In genomic region chr2:190881074-190881479, GRCh38 we compare ENCODE assay signal across 8 cellular contexts. TPM values are rescaled to one million over a fixed set of nuclear protein-coding genes. Genes with fewer than 3 reads are reported as not detected.
DNase-seq lines count a peak whose midpoint lies in the region; ATAC-seq and TF ChIP-seq lines count a peak whose summit lies in the region.

No MANE protein-coding gene starts in this region.

- H3K4me1 Mint-ChIP-seq in activated CD8-positive, alpha-beta T cell treated with anti-CD3 and anti-CD28 coated beads, Interleukin-2, amount 10 ng/mL, durations not matched to agents 7 days and 5 days (ENCODE audit: low read depth), result peaks cover 34% of the 10 kb centered on the region

- H3K27me3 ChIP-seq in ACC112 (ENCODE audit: insufficient read depth, low read length) (no peaks in the 10 kb centered on the region), H7 (ENCODE audit: control insufficient read depth, insufficient read depth, low read length) (no peaks in the 10 kb centered on the region), right cardiac atrium (ENCODE audit: control insufficient read depth, insufficient read depth) (no peaks in the 10 kb centered on the region), smooth muscle cell (ENCODE audit: low read depth) (no peaks in the 10 kb centered on the region)

- no peaks in the 10 kb centered on the region for H3K27me3 Mint-ChIP-seq in activated CD8-positive, alpha-beta T cell treated with anti-CD3 and anti-CD28 coated beads, Interleukin-2, amount 10 ng/mL, durations not matched to agents 7 days and 5 days (ENCODE audit: low read depth)

- WGBS in right cardiac atrium, result under 1% methylated on average over 52 of the region's 52 CpGs
- 1% methylated on average over 38 of the region's 52 CpGs for WGBS in smooth muscle cell (ENCODE audit: low lambda C conversion rate)

- DNase-seq in H7 (no peak), right cardiac atrium (no peak), smooth muscle cell (lab: John Stamatoyannopoulos, UW; ENCODE audit: unreplicated experiment) (no peak), dedifferentiated amniotic fluid mesenchymal stem cell (ENCODE audit: extremely low spot score) (no peak), kidney tubule cell (ENCODE audit: low spot score) (no peak), posterior vena cava (ENCODE audit: low spot score) (no peak)
- DNase-seq in activated CD8-positive, alpha-beta T cell treated with anti-CD3 and anti-CD28 coated beads, Interleukin-2, amount 10 ng/mL, durations not matched to agents 7 days and 5 days, result no peak

- H3K9me3 Mint-ChIP-seq in activated CD8-positive, alpha-beta T cell treated with anti-CD3 and anti-CD28 coated beads, Interleukin-2, amount 10 ng/mL, durations not matched to agents 7 days and 5 days (ENCODE audit: insufficient read depth), result no peaks in the 10 kb centered on the region

- H3K4me2 ChIP-seq in smooth muscle cell, result peak overlapping the region; percentile 93

- peaks cover 53% of the 10 kb centered on the region for H4K20me1 ChIP-seq in smooth muscle cell (ENCODE audit: low read depth)

- CTCF ChIA-PET in activated CD8-positive, alpha-beta T cell treated with anti-CD3 and anti-CD28 coated beads, Interleukin-2, amount 10 ng/mL, durations not matched to agents 7 days and 5 days (lab: Charles Lee), result interaction anchor here (2.3 to 4.6 kb wide), 2 partner anchors 31 to 66 kb away, joined by 16 to 24 read pairs; no protein-coding TSS in a partner anchor

- peaks cover 30% of the 10 kb centered on the region for H3K36me3 Mint-ChIP-seq in activated CD8-positive, alpha-beta T cell treated with anti-CD3 and anti-CD28 coated beads, Interleukin-2, amount 10 ng/mL, durations not matched to agents 7 days and 5 days (ENCODE audit: low read depth)

- no peaks in the 10 kb centered on the region for H3K36me3 ChIP-seq in ACC112 (ENCODE audit: insufficient read depth, low read length)
- H3K36me3 ChIP-seq in H7 (replicated peaks; ENCODE audit: control insufficient read depth, insufficient read depth, low read length), result no peaks in the 10 kb centered on the region
- H3K36me3 ChIP-seq in smooth muscle cell (ENCODE audit: low read depth), result no peaks in the 10 kb centered on the region

- H3K27ac ChIP-seq in ACC112 (ENCODE audit: low read depth, low read length) (peak overlapping the region; percentile 70; the same call in 1 of the 2 replicates), right cardiac atrium (ENCODE audit: low read length) (peak overlapping the region; percentile 94), smooth muscle cell (ENCODE audit: low read depth) (peak overlapping the region; percentile 97)

- intact Hi-C loops in right cardiac atrium (cut with DNase I) (no loop called here), posterior vena cava (cut with DNase I) (no loop called here)

- peak overlapping the region; percentile 61 for H2AFZ ChIP-seq in ACC112 (ENCODE audit: low read length, unreplicated experiment)
- no peak overlapping the region for H2AFZ ChIP-seq in smooth muscle cell (ENCODE audit: low read depth)

- H3K9me3 ChIP-seq in right cardiac atrium (ENCODE audit: control insufficient read depth, low read length), result no peaks in the 10 kb centered on the region
- no peaks in the 10 kb centered on the region for H3K9me3 ChIP-seq in smooth muscle cell (replicated peaks; ENCODE audit: low read depth)

- H3K9ac ChIP-seq in smooth muscle cell (ENCODE audit: low read depth), result peak overlapping the region; percentile 92

- no peak for ATAC-seq in activated CD8-positive, alpha-beta T cell treated with anti-CD3 and anti-CD28 coated beads, Interleukin-2, amount 10 ng/mL, durations not matched to agents 7 days and 5 days
- peak in 1 of 2 donors; percentile 3 for ATAC-seq in right cardiac atrium

- peak overlapping the region; percentile 99 for H3K27ac Mint-ChIP-seq in activated CD8-positive, alpha-beta T cell treated with anti-CD3 and anti-CD28 coated beads, Interleukin-2, amount 10 ng/mL, durations not matched to agents 7 days and 5 days

- peaks cover 52% of the 10 kb centered on the region for H3K79me2 ChIP-seq in ACC112 (ENCODE audit: control insufficient read depth, insufficient read depth, low read length, unreplicated experiment)
- H3K79me2 ChIP-seq in smooth muscle cell (ENCODE audit: low read depth), result peaks cover 55% of the 10 kb centered on the region

- POLR2A ChIA-PET in activated CD8-positive, alpha-beta T cell treated with anti-CD3 and anti-CD28 coated beads, Interleukin-2, amount 10 ng/mL, durations not matched to agents 7 days and 5 days (lab: Charles Lee), result interaction anchor here (0.6 to 4.0 kb wide), 24 partner anchors 9 to 558 kb away, joined by 3 to 51 read pairs (median 4); partner anchors contain the start of genes MFSD6, NEMP2 and STAT1

- TF ChIP-seq CTCF in smooth muscle cell (IDR thresholded peaks at IDR 0.05; ENCODE audit: borderline replicate concordance, insufficient read depth, poor library complexity, severe bottlenecking), result no peak

- peak overlapping the region; percentile 94 for H3K4me3 Mint-ChIP-seq in activated CD8-positive, alpha-beta T cell treated with anti-CD3 and anti-CD28 coated beads, Interleukin-2, amount 10 ng/mL, durations not matched to agents 7 days and 5 days

- peak overlapping the region; percentile 82 for H3K4me3 ChIP-seq in ACC112 (ENCODE audit: low read depth, low read length)
- H3K4me3 ChIP-seq in H7 (ENCODE audit: insufficient read depth, low read depth, low read length), result peak overlapping the region; percentile 89
- H3K4me3 ChIP-seq in right cardiac atrium (ENCODE audit: low read length), result peak overlapping the region; percentile 90
- H3K4me3 ChIP-seq in smooth muscle cell, result peak overlapping the region; percentile 79

- peaks cover 22% of the 10 kb centered on the region for H3K4me1 ChIP-seq in ACC112 (ENCODE audit: control insufficient read depth, insufficient read depth, low read length, unreplicated experiment)
- peaks cover 3% of the 10 kb centered on the region for H3K4me1 ChIP-seq in right cardiac atrium (ENCODE audit: control insufficient read depth, insufficient read depth, low read length)
- peaks cover 28% of the 10 kb centered on the region for H3K4me1 ChIP-seq in smooth muscle cell (ENCODE audit: low read depth)

- no peaks in the 10 kb centered on the region for H3F3A ChIP-seq in smooth muscle cell (ENCODE audit: low read depth)

RNA-seq across cellular contexts. Expression of gene GLS, which starts 0.5 kb away (rescaled TPM):
- 94.0 and 99.7 TPM in 2 replicates for total RNA-seq in H7 (2014; rRNA removed; shearing (Covaris generic))
- 100 to 1,000 TPM; 162 to 193 TPM for total RNA-seq in activated CD8-positive, alpha-beta T cell treated with anti-CD3 and anti-CD28 coated beads, Interleukin-2, amount 10 ng/mL, durations not matched to agents 7 days and 5 days
- 100 to 1,000 TPM in 1 of 4 donors, 10 to 100 TPM in 3; 79.8 to 106 (median 91.5) TPM for total RNA-seq in right cardiac atrium
- polyA plus RNA-seq in right cardiac atrium, result 33.4 TPM
- 454 and 515 TPM in 2 replicates for total RNA-seq in smooth muscle cell
- 76.2 and 114 TPM in 2 replicates for polyA plus RNA-seq in smooth muscle cell
- total RNA-seq in posterior vena cava, result 100 to 1,000 TPM; 231 to 237 TPM
